In the genomic region with DNA sequence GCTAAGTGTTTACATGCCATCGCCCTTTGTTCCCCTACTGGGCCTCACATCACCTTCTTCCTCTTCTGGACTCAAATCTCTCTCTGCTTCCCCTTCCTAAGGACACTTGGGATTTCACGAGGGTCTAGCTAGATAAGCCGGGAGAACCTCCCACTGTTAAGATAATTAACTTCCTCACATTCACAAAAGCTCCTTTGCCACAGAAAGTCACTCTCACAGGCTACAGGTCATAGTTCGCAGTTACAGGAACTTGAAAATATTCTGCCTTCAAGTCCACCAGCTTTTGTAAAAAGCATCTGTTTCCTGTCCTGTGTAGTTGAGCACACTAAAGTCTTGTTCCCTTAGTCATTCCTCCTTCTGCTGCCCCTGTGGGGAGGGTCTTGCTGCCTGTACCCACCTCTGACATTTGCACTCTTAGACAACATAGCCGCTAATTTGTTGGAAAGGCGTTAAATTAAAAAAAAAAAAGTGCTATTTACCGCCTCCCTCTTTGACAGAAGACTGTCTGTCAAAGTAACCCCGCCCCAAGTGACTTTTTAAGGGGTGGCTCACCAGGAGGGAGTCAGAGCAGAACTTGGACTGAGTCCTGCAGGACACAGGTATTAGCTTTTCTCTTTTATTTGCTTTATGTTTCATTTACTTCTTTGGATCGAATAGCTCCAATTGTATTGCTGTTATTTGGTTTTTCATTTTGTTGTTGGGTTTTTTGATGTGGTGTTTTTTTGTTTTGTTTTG, we compare ENCODE assay signal across 7 cellular contexts. TPM values are rescaled to one million over a fixed set of nuclear protein-coding genes. Genes with fewer than 3 reads are reported as not detected.
DNase-seq lines count a peak whose midpoint lies in the region; ATAC-seq and TF ChIP-seq lines count a peak whose summit lies in the region.

No MANE protein-coding gene starts in this region.

- intact Hi-C loops in OCI-LY7 (cut with micrococcal nuclease; ENCODE audit: unreplicated experiment) = loop anchor here (1.0 to 10.0 kb wide), 2 partner anchors 14 to 396 kb away; no protein-coding TSS in a partner anchor
- intact Hi-C loops in activated naive CD4-positive, alpha-beta T cell treated with anti-CD3 and anti-CD28 coated beads for 36 hours (cut with micrococcal nuclease) = loop anchor here (1.0 to 5.0 kb wide), 4 partner anchors 10 to 286 kb away; partner anchors contain the start of genes BCKDHA, EXOSC5 and TGFB1
- intact Hi-C loops in transverse colon (cut with DNase I; ENCODE audit: low total_unique reads) = no loop called here

- ATAC-seq in GM21447 (IDR thresholded peaks at IDR 0.05; ENCODE audit: unreplicated experiment) (peak; percentile 44), HG03139 (IDR thresholded peaks at IDR 0.05; ENCODE audit: unreplicated experiment) (no peak), HG03025 (IDR thresholded peaks at IDR 0.05; ENCODE audit: low FRiP score, unreplicated experiment) (no peak)

- H3K27ac ChIP-seq in OCI-LY7 (ENCODE audit: low read depth, low read length, poor library complexity, severe bottlenecking) = peak overlapping the region; percentile 99
- peak overlapping the region; percentile 71 for H3K27ac ChIP-seq in mesendoderm (ENCODE audit: low read depth, low read length)
- peak overlapping the region; percentile 49 to 74 (median 70) for H3K27ac ChIP-seq in transverse colon

- no peak overlapping the region for H2AK5ac ChIP-seq in mesendoderm (ENCODE audit: low read length)

- H3K9me3 ChIP-seq in OCI-LY7 (ENCODE audit: low read length) (peaks cover 11% of the 10 kb centered on the region), transverse colon (no peaks in the 10 kb centered on the region)

- peak overlapping the region; percentile 99 for H3K4me3 Mint-ChIP-seq in activated naive CD4-positive, alpha-beta T cell treated with anti-CD3 and anti-CD28 coated beads for 36 hours

- peaks cover 40% of the 10 kb centered on the region for H3K36me3 Mint-ChIP-seq in activated naive CD4-positive, alpha-beta T cell treated with anti-CD3 and anti-CD28 coated beads for 36 hours (ENCODE audit: low read depth)

- peak overlapping the region; percentile 100 for H3K27ac Mint-ChIP-seq in activated naive CD4-positive, alpha-beta T cell treated with anti-CD3 and anti-CD28 coated beads for 36 hours

- peaks cover 6% of the 10 kb centered on the region for H3K9me3 Mint-ChIP-seq in activated naive CD4-positive, alpha-beta T cell treated with anti-CD3 and anti-CD28 coated beads for 36 hours

- no peak for TF ChIP-seq EP300 in transverse colon (IDR thresholded peaks at IDR 0.05; ENCODE audit: low read depth)

- in situ Hi-C loops in transverse colon (cut with MboI; ENCODE audit: low pct_ligation_motif_present in 1 of 4, low pct_unique_long_range_greater_than_20kb in 1 of 4, low sequenced_read_pairs in 3 of 4) = no loop called here

- DNase-seq in OCI-LY7 (ENCODE audit: low spot score) (peak; percentile 95), mesendoderm (peak; percentile 79), transverse colon (peak; percentile 71)
- peak; percentile 90 for DNase-seq in activated naive CD4-positive, alpha-beta T cell treated with anti-CD3 and anti-CD28 coated beads for 36 hours

- H3K4me2 ChIP-seq in OCI-LY7 (ENCODE audit: low read length) = peak overlapping the region; percentile 76
- H3K4me2 ChIP-seq in mesendoderm (ENCODE audit: low read length) = no peak overlapping the region

- no peak overlapping the region for H4K5ac ChIP-seq in mesendoderm (ENCODE audit: low read length)

- no peak overlapping the region for H3K9ac ChIP-seq in mesendoderm (ENCODE audit: low read length)

- BruUV-seq in OCI-LY7 (replicated peaks; lab: Mats Ljungman, UMichigan) = no TSS peak

- H4K8ac ChIP-seq in mesendoderm (ENCODE audit: low read depth, low read length) = no peak overlapping the region

- peak overlapping the region; percentile 80; the same call in 1 of the 2 replicates for H2AFZ ChIP-seq in OCI-LY7 (ENCODE audit: low read length)

- CTCF ChIA-PET in OCI-LY7 (lab: Charles Lee; ENCODE audit: unreplicated experiment) = no interaction called here
- CTCF ChIA-PET in activated naive CD4-positive, alpha-beta T cell treated with anti-CD3 and anti-CD28 coated beads for 36 hours (lab: Charles Lee) = interaction anchor here (0.6 to 5.9 kb wide), 13 partner anchors 9 to 1405 kb away, joined by 3 to 45 read pairs (median 5); partner anchors contain the start of gene B9D2

- H3K27me3 Mint-ChIP-seq in activated naive CD4-positive, alpha-beta T cell treated with anti-CD3 and anti-CD28 coated beads for 36 hours (ENCODE audit: low read depth) = no peaks in the 10 kb centered on the region

- WGBS in mesendoderm (ENCODE audit: extremely low coverage, insufficient coverage, low lambda C conversion rate) = no CpG with 5 or more reads among the region's 9 CpGs
- 10 to 25% methylated on average over 7 to 9 of the region's 9 CpGs for WGBS in transverse colon (ENCODE audit: low coverage in 1 of 2), 2 donors

- H3K18ac ChIP-seq in mesendoderm (ENCODE audit: low read length) = no peak overlapping the region

- no peak overlapping the region for H3K4ac ChIP-seq in mesendoderm (ENCODE audit: low read depth, low read length)

- no peaks in the 10 kb centered on the region for H3K9me2 ChIP-seq in OCI-LY7 (ENCODE audit: insufficient read depth, low read length)

- H3K79me1 ChIP-seq in mesendoderm (ENCODE audit: low read length) = no peaks in the 10 kb centered on the region

- H3K79me2 ChIP-seq in OCI-LY7 (ENCODE audit: insufficient read depth, low read depth, low read length) = peaks cover 57% of the 10 kb centered on the region
- H3K79me2 ChIP-seq in mesendoderm (ENCODE audit: control insufficient read depth, insufficient read depth, low read length) = no peaks in the 10 kb centered on the region

- H3K4me3 ChIP-seq in OCI-LY7 (ENCODE audit: low read depth, low read length, poor library complexity, severe bottlenecking) = peak overlapping the region; percentile 84
- no peak overlapping the region for H3K4me3 ChIP-seq in mesendoderm (ENCODE audit: low read length)
- peak overlapping the region in 2 of 4 donors; percentile 4 to 36 for H3K4me3 ChIP-seq in transverse colon

- no peak overlapping the region for H2BK5ac ChIP-seq in mesendoderm (ENCODE audit: low read length)

- TF ChIP-seq CTCF in OCI-LY7 (conservative IDR thresholded peaks at IDR 0.05; ENCODE audit: low read length) (no peak), transverse colon (IDR thresholded peaks at IDR 0.05) (no peak)

- no peaks in the 10 kb centered on the region for H4K20me1 ChIP-seq in OCI-LY7 (ENCODE audit: insufficient read depth, low read length)

- H3K4me1 ChIP-seq in OCI-LY7 (ENCODE audit: insufficient read depth, low read length, poor library complexity, severe bottlenecking) = peaks cover 71% of the 10 kb centered on the region
- no peaks in the 10 kb centered on the region for H3K4me1 ChIP-seq in mesendoderm (ENCODE audit: control insufficient read depth, low read depth, low read length)
- peaks cover 0 to 11% (median 0%) of the 10 kb centered on the region in 4 donors for H3K4me1 ChIP-seq in transverse colon

- TF ChIP-seq POLR2A in transverse colon (IDR thresholded peaks at IDR 0.05) = peak; percentile 86

- H2BK120ac ChIP-seq in mesendoderm (ENCODE audit: low read depth, low read length) = no peak overlapping the region

- H3K4me1 Mint-ChIP-seq in activated naive CD4-positive, alpha-beta T cell treated with anti-CD3 and anti-CD28 coated beads for 36 hours (ENCODE audit: low read depth) = peaks cover 57% of the 10 kb centered on the region

- H3K36me3 ChIP-seq in OCI-LY7 (ENCODE audit: insufficient read depth, low read length) (peaks cover 42% of the 10 kb centered on the region), mesendoderm (ENCODE audit: control insufficient read depth, insufficient read depth, low read length) (no peaks in the 10 kb centered on the region), transverse colon (no peaks in the 10 kb centered on the region)

- POLR2A ChIA-PET in OCI-LY7 (lab: Charles Lee) = interaction anchor here (0.5 to 2.4 kb wide), 10 partner anchors 9 to 185 kb away, joined by 3 to 11 read pairs (median 4); partner anchors contain the start of gene B9D2

- H3K27me3 ChIP-seq in mesendoderm (ENCODE audit: insufficient read depth, low read length, poor library complexity) = no peaks in the 10 kb centered on the region
- H3K27me3 ChIP-seq in transverse colon = peaks cover 33% of the 10 kb centered on the region

- H3K23ac ChIP-seq in mesendoderm (ENCODE audit: low read length) = no peak overlapping the region

- H2BK15ac ChIP-seq in mesendoderm (replicated peaks; ENCODE audit: low read depth) = no peak overlapping the region

- no peak overlapping the region for H3K56ac ChIP-seq in mesendoderm (ENCODE audit: low read length)

RNA-seq across cellular contexts. Expression of gene CEACAM21, which starts 26.8 kb away (rescaled TPM):
- 25.9 and 40.8 TPM in 2 replicates for total RNA-seq in OCI-LY7 (2014; rRNA removed; shearing (Covaris generic))
- total RNA-seq in OCI-LY7 (2022) = 52.5 and 56.0 TPM in 2 replicates
- total RNA-seq in activated naive CD4-positive, alpha-beta T cell treated with anti-CD3 and anti-CD28 coated beads for 36 hours = 10 to 100 TPM; 32.2 to 33.6 TPM
- polyA plus RNA-seq in mesendoderm (2013, experiment 1 of 2) = 0.17 TPM
- polyA plus RNA-seq in mesendoderm (2013, experiment 2 of 2) = 0.08 TPM
- 1 to 10 TPM in 1 of 4 donors, under 1 TPM in 2, not detected in 1; 0.41 to 1.1 (median 0.95) TPM for total RNA-seq in transverse colon

Comparison
In these comparisons a context has a peak if more than half of its experiments do, and no peak if none do; other contexts are left out.
1. RNA of gene CEACAM21, which starts 26.8 kb away (total RNA-seq): 25.9 to 56.0 TPM in OCI-LY7 and 32.2 to 33.6 TPM in activated naive CD4-positive, alpha-beta T cell treated with anti-CD3 and anti-CD28 coated beads for 36 hours; 0.41 to 1.1 TPM in transverse colon; every median in the first group is over 10 times any median in the second.
2. Peak in every context shown above with its lines, with median percentiles within 50 percentile points of each other: DNase-seq and H3K27ac ChIP-seq.